ENCODE assay signal across 24 cellular contexts in genomic region chr2:24853046-24853445, GRCh38.
"Had no signal": no experiment of that assay in that cellular context is flagged by ENCODE, and none has a peak within 500 bp of the region (broad histone marks: within the 10 kb centered on the region; RNA-seq: fewer than 3 reads in every experiment).

No MANE protein-coding gene starts in this region.

- H3K4me1 ChIP-seq: gastrocnemius medialis, left lung, lower lobe of right lung had no signal

- FAIRE-seq: colon, endometrium, islet of Langerhans, keratinocyte had no signal

- DNase-seq: effector CD8-positive, alpha-beta T cell; effector memory CD8-positive, alpha-beta T cell; endodermal cell; erythroblast; esophagus squamous epithelium; foreskin fibroblast; foreskin melanocyte; gastrocnemius medialis; glutamatergic neuron; heart right ventricle; hippocampal formation; kidney glomerular epithelial cell; left lung; left ventricle myocardium superior; lower lobe of right lung; mesenchymal stem cell; naive B cell had no signal

- H3K27me3 ChIP-seq: esophagus squamous epithelium, gastrocnemius medialis, heart right ventricle, left lung had no signal

- H3K36me3 ChIP-seq: esophagus squamous epithelium, gastrocnemius medialis, heart right ventricle, left lung, lower lobe of right lung had no signal

- H3K4me3 ChIP-seq: coronary artery, esophagus squamous epithelium, gastrocnemius medialis, heart right ventricle, left lung, lower lobe of right lung, mucosa of descending colon had no signal

- H3K9me3 ChIP-seq: esophagus squamous epithelium, gastrocnemius medialis, heart right ventricle, lower lobe of right lung, mucosa of descending colon had no signal

- H3K27ac ChIP-seq: coronary artery, epithelial cell of prostate, left lung had no signal
